12 cellular contexts compared by ENCODE assay signal in genomic region chr17:68460715-68461114, GRCh38. TPM values are rescaled to one million over a fixed set of nuclear protein-coding genes. Genes with fewer than 3 reads are reported as not detected.
DNase-seq lines count a peak whose midpoint lies in the region; ATAC-seq, FAIRE-seq and TF ChIP-seq lines count a peak whose summit lies in the region.
"Had no signal": no experiment of that assay in that cellular context is flagged by ENCODE, and none has a peak within 500 bp of the region (broad histone marks: within the 10 kb centered on the region; RNA-seq: fewer than 3 reads in every experiment).

No MANE protein-coding gene starts in this region.

- H3K4me1 Mint-ChIP-seq in activated T-cell treated with anti-CD3 and anti-CD28 coated beads, Interleukin-2, amount 50 U/mL, for 72 hours (ENCODE audit: low read depth): peaks cover 72% of the 10 kb centered on the region

- peaks cover 0 to 7% of the 10 kb centered on the region in 2 donors for H3K36me3 Mint-ChIP-seq in activated T-cell treated with anti-CD3 and anti-CD28 coated beads, Interleukin-2, amount 50 U/mL, for 72 hours (ENCODE audit: insufficient read depth in 2 of 2)

- RAD21 ChIA-PET in GM12878 (lab: Charles Lee; ENCODE audit: unreplicated experiment): interaction anchor here (0.9 to 14.6 kb wide), 14 partner anchors 22 to 646 kb away, joined by 3 to 157 read pairs (median 8); partner anchors contain the start of genes AMZ2, ARSG, PRKAR1A and SLC16A6

- no TSS peak for BruUV-seq in GM12878 (replicated peaks; lab: Mats Ljungman, UMichigan)

- H3F3A ChIP-seq in MM.1S (ENCODE audit: insufficient read depth, low read length): peaks cover 51% of the 10 kb centered on the region

- TF ChIP-seq POLR2A in GM12878 (IDR thresholded peaks at IDR 0.05; ENCODE audit: low read depth, low read length): no peak
- TF ChIP-seq POLR2A in spleen (IDR thresholded peaks at IDR 0.05): no peak

- POLR2A ChIA-PET in GM12878 (lab: Charles Lee): interaction anchor here (0.7 to 5.6 kb wide), 12 partner anchors 23 to 280 kb away, joined by 3 to 55 read pairs (median 6); partner anchors contain the start of genes AMZ2, ARSG, PRKAR1A and SLC16A6

- H3K9me3 ChIP-seq in MM.1S (replicated peaks; ENCODE audit: insufficient read depth, low read length): no peaks in the 10 kb centered on the region
- H3K9me3 ChIP-seq in GM12878 (replicated peaks; ENCODE audit: control insufficient read depth, insufficient read depth, low read length): no peaks in the 10 kb centered on the region
- H3K9me3 ChIP-seq in spleen: no peaks in the 10 kb centered on the region
- H3K9me3 ChIP-seq: esophagus muscularis mucosa, Peyer's patch, prostate gland had no signal

- in situ Hi-C loops in GM12878 (cut with MboI): loop anchor here (10.0 kb wide), 1 partner anchor 496 kb away; no protein-coding TSS in a partner anchor

- intact Hi-C loops in GM12878 (cut with micrococcal nuclease; ENCODE audit: unreplicated experiment): loop anchor here (1.0 to 10.0 kb wide), 4 partner anchors 169 to 496 kb away; partner anchors contain the start of genes ARSG and SLC16A6
- intact Hi-C loops in spleen (cut with DNase I; ENCODE audit: low total_unique reads): loop anchor here (10.0 kb wide), 2 partner anchors 196 to 286 kb away; no protein-coding TSS in a partner anchor

- H3K9ac ChIP-seq in MM.1S (ENCODE audit: low read length) (peak overlapping the region; percentile 82; the same call in 1 of the 2 replicates), GM12878 (ENCODE audit: control insufficient read depth, insufficient read depth, low read length) (no peak overlapping the region)
- H3K9ac ChIP-seq: GM23248 had no signal

- H3K27ac ChIP-seq in MM.1S (ENCODE audit: low read length) (peak overlapping the region; percentile 94), GM12878 (ENCODE audit: control insufficient read depth, insufficient read depth) (peak overlapping the region; percentile 78), spleen (peak overlapping the region in 7 of 8 donors; percentile 1 to 96 (median 58))
- H3K27ac ChIP-seq: esophagus muscularis mucosa, GM23248, prostate gland had no signal

- TF ChIP-seq EP300 in GM12878 (IDR thresholded peaks at IDR 0.05; ENCODE audit: borderline replicate concordance in 1 of 2, control insufficient read depth in 1 of 2, low read depth in 2 of 2, low read length in 2 of 2): peak; percentile 32 to 66; a peak in 2 of 4 replicates

- H3K4me1 ChIP-seq in MM.1S (ENCODE audit: low read length) (peaks cover 48% of the 10 kb centered on the region), GM12878 (ENCODE audit: control insufficient read depth, insufficient read depth, low read length) (peaks cover 40% of the 10 kb centered on the region), spleen (peaks cover 5 to 67% (median 55%) of the 10 kb centered on the region in 6 donors)
- H3K4me1 ChIP-seq: prostate gland had no signal

- FAIRE-seq in GM12878 (lab: Jason Lieb, UNC): peak; percentile 13

- ATAC-seq in activated T-cell treated with anti-CD3 and anti-CD28 coated beads, Interleukin-2, amount 50 U/mL, for 72 hours (replicated peaks in 1 of 2): peak; percentile 28 to 35
- no peak; the same call in 2 of the 3 replicates for ATAC-seq in GM12878

- no peak for TF ChIP-seq RAD21 in GM12878 (IDR thresholded peaks at IDR 0.05; ENCODE audit: insufficient read depth, low read depth, low read length)

- DNase-seq in activated T-cell treated with anti-CD3 and anti-CD28 coated beads, Interleukin-2, amount 50 U/mL, for 72 hours: peak; percentile 60 to 73
- DNase-seq in activated T-cell treated with anti-CD3 and anti-CD28 coated beads, Interleukin-2, amount 50 U/mL, for 1 hour: no peak
- DNase-seq in MM.1S: peak; percentile 57
- DNase-seq in GM12878 (ENCODE audit: low read depth, low spot score): no peak
- DNase-seq in spleen: no peak
- DNase-seq in NCI-H146 treated with DMSO at 0.1 percent for 48 hours (lab: John Stamatoyannopoulos, UW; ENCODE audit: unreplicated experiment): no peak
- no peak for DNase-seq in hippocampal formation (lab: John Stamatoyannopoulos, UW)
- DNase-seq in DMS53 (lab: John Stamatoyannopoulos, UW): no peak
- DNase-seq: GM23248 had no signal

- no peaks in the 10 kb centered on the region for H3K9me3 Mint-ChIP-seq in activated T-cell treated with anti-CD3 and anti-CD28 coated beads, Interleukin-2, amount 50 U/mL, for 72 hours

- H2AFZ ChIP-seq in MM.1S (ENCODE audit: low read length) (no peak overlapping the region), GM12878 (ENCODE audit: control insufficient read depth, low read depth, low read length) (no peak overlapping the region)

- H3K27ac Mint-ChIP-seq in activated T-cell treated with anti-CD3 and anti-CD28 coated beads, Interleukin-2, amount 50 U/mL, for 72 hours: peak overlapping the region; percentile 99

- TF ChIP-seq CTCF in MM.1S (IDR thresholded peaks at IDR 0.05; ENCODE audit: low read length): no peak
- TF ChIP-seq CTCF in GM12878 (IDR thresholded peaks at IDR 0.05 in 2 of 3, conservative IDR thresholded peaks at IDR 0.05 in 1 of 3; ENCODE audit: control insufficient read depth in 2 of 3, extremely low read depth in 1 of 3, insufficient read depth in 1 of 3, low read depth in 3 of 3, low read length in 3 of 3): no peak
- no peak for TF ChIP-seq CTCF in spleen (IDR thresholded peaks at IDR 0.05 in 8 of 11, conservative IDR thresholded peaks at IDR 0.05 in 3 of 11)

- no peaks in the 10 kb centered on the region for H4K20me1 ChIP-seq in MM.1S (ENCODE audit: insufficient read depth, low read length)
- H4K20me1 ChIP-seq in GM12878 (ENCODE audit: control insufficient read depth, insufficient read depth): no peaks in the 10 kb centered on the region

- H3K36me3 ChIP-seq in MM.1S (replicated peaks; ENCODE audit: insufficient read depth, low read length) (no peaks in the 10 kb centered on the region), GM12878 (ENCODE audit: control insufficient read depth in 2 of 2, insufficient read depth in 2 of 2, low read length in 1 of 2) (no peaks in the 10 kb centered on the region), spleen (no peaks in the 10 kb centered on the region)
- H3K36me3 ChIP-seq: esophagus muscularis mucosa, Peyer's patch, prostate gland had no signal

- peaks cover 14% of the 10 kb centered on the region for H3K79me2 ChIP-seq in MM.1S (ENCODE audit: low read length)
- H3K79me2 ChIP-seq in GM12878 (ENCODE audit: control insufficient read depth, insufficient read depth, low read length): peaks cover 8% of the 10 kb centered on the region; the same call in 1 of the 2 replicates

- SMC1A ChIA-PET in GM12878 (lab: Charles Lee; ENCODE audit: uncharacterized antibody, unreplicated experiment): interaction anchor here (0.6 to 16.2 kb wide), 18 partner anchors 11 to 403 kb away, joined by 3 to 288 read pairs (median 4); partner anchors contain the start of gene SLC16A6

- no peaks in the 10 kb centered on the region for H3K27me3 Mint-ChIP-seq in activated T-cell treated with anti-CD3 and anti-CD28 coated beads, Interleukin-2, amount 50 U/mL, for 72 hours (ENCODE audit: low read depth)

- H3K4me3 Mint-ChIP-seq in activated T-cell treated with anti-CD3 and anti-CD28 coated beads, Interleukin-2, amount 50 U/mL, for 72 hours: peak overlapping the region; percentile 66 to 92

- H3K27me3 ChIP-seq in MM.1S (replicated peaks; ENCODE audit: insufficient read depth, low read length) (no peaks in the 10 kb centered on the region), GM12878 (replicated peaks in 1 of 2; ENCODE audit: control insufficient read depth in 2 of 2, insufficient read depth in 2 of 2, low read length in 1 of 2) (no peaks in the 10 kb centered on the region), spleen (replicated peaks in 1 of 7) (no peaks in the 10 kb centered on the region)
- H3K27me3 ChIP-seq: esophagus muscularis mucosa, Peyer's patch had no signal

- no peaks in the 10 kb centered on the region for H3K9me2 ChIP-seq in MM.1S (replicated peaks; ENCODE audit: insufficient read depth, low read length)

- H3K4me2 ChIP-seq in MM.1S (ENCODE audit: low read depth, low read length) (peak overlapping the region; percentile 71), GM12878 (ENCODE audit: control insufficient read depth, insufficient read depth) (peak overlapping the region; percentile 81)

- CTCF ChIA-PET in GM12878 (lab: Yijun Ruan, JAX): interaction anchor here (0.6 to 10.9 kb wide), 15 partner anchors 10 to 610 kb away, joined by 3 to 222 read pairs (median 4); no protein-coding TSS in a partner anchor

- H3K4me3 ChIP-seq in MM.1S (ENCODE audit: low read length): peak overlapping the region; percentile 6; the same call in 1 of the 2 replicates
- peak overlapping the region; percentile 27; the same call in 1 of the 2 replicates for H3K4me3 ChIP-seq in GM12878
- no peak overlapping the region for H3K4me3 ChIP-seq in spleen
- H3K4me3 ChIP-seq: esophagus muscularis mucosa, GM23248, Peyer's patch, prostate gland had no signal

RNA-seq across cellular contexts. Expression of gene WIPI1, which starts 3.4 kb away (rescaled TPM):
- 10 to 100 TPM; 61.0 to 85.8 TPM for total RNA-seq in activated T-cell treated with anti-CD3 and anti-CD28 coated beads, Interleukin-2, amount 50 U/mL, for 72 hours
- 19.9 and 25.9 TPM in 2 replicates for total RNA-seq in GM12878 (2013; cell fraction: nucleolus; rRNA removed)
- total RNA-seq in GM12878 (2014; rRNA removed) (26.9 and 35.0 TPM in 2 replicates), GM12878 (2014; rRNA removed; fragmentation: Illumina TruSeq; extraction: Trizol) (25.5 and 26.8 TPM in 2 replicates), GM12878 (2021) (23.9 and 24.2 TPM in 2 replicates), spleen (10 to 100 TPM; 23.6 to 38.3 (median 27.8) TPM)
- 16.3 TPM for polyA plus RNA-seq in GM12878 (2011; ENCODE audit: low read depth)
- polyA plus RNA-seq in GM12878 (2011; rRNA removed) (11.1 and 11.7 TPM in 2 replicates), GM12878 (2014; fragmentation: Illumina TruSeq; extraction: Trizol) (28.8 and 34.6 TPM in 2 replicates), GM12878 (2014; fragmentation: Nextera tagmentation; extraction: Ambion mirVana) (1 to 10 TPM; 6.5 to 7.1 TPM), GM12878 (2014; rRNA removed) (26.0 and 37.7 TPM in 2 replicates), GM12878 (2016; fragmentation: Nextera tagmentation; extraction: Ambion mirVana) (10 to 100 TPM; 39.1 to 44.5 TPM), spleen (1 to 10 TPM; 7.2 to 9.5 (median 7.7) TPM)
- 12.0 and 13.2 TPM in 2 replicates for polyA plus RNA-seq in GM12878 (2011; cell fraction: cytosol; rRNA removed)
- polyA plus RNA-seq in GM12878 (2011; cell fraction: nucleus; rRNA removed): 10.7 and 12.1 TPM in 2 replicates
- polyA plus RNA-seq in GM12878 (2012): 21.1 and 24.4 TPM in 2 replicates
- polyA minus RNA-seq in GM12878 (2011; rRNA and poly(A)+ RNA removed): 13.0 and 14.8 TPM in 2 replicates
- polyA minus RNA-seq in GM12878 (2011; cell fraction: cytosol; rRNA and poly(A)+ RNA removed): 3.6 and 5.4 TPM in 2 replicates
- 6.2 and 8.6 TPM in 2 replicates for polyA minus RNA-seq in GM12878 (2011; cell fraction: nucleus; rRNA and poly(A)+ RNA removed)

RNA-seq across cellular contexts. Expression of gene PRKAR1A, which starts 51.5 kb away (rescaled TPM):
- 100 to 1,000 TPM; 245 to 252 TPM for total RNA-seq in activated T-cell treated with anti-CD3 and anti-CD28 coated beads, Interleukin-2, amount 50 U/mL, for 72 hours
- 213 and 214 TPM in 2 replicates for total RNA-seq in GM12878 (2013; cell fraction: nucleolus; rRNA removed)
- total RNA-seq in GM12878 (2014; rRNA removed) (91.0 and 130 TPM in 2 replicates), GM12878 (2014; rRNA removed; fragmentation: Illumina TruSeq; extraction: Trizol) (129 and 130 TPM in 2 replicates), GM12878 (2021) (164 and 167 TPM in 2 replicates), spleen (100 to 1,000 TPM; 293 to 392 (median 319) TPM)
- polyA plus RNA-seq in GM12878 (2011; ENCODE audit: low read depth): 57.5 TPM
- polyA plus RNA-seq in GM12878 (2011; rRNA removed) (196 and 292 TPM in 2 replicates), GM12878 (2014; fragmentation: Illumina TruSeq; extraction: Trizol) (120 and 143 TPM in 2 replicates), GM12878 (2014; fragmentation: Nextera tagmentation; extraction: Ambion mirVana) (10 to 100 TPM; 29.1 to 35.6 TPM), GM12878 (2014; rRNA removed) (111 and 112 TPM in 2 replicates), GM12878 (2016; fragmentation: Nextera tagmentation; extraction: Ambion mirVana) (100 to 1,000 TPM; 191 to 200 TPM), spleen (10 to 100 TPM; 36.2 to 72.3 (median 52.9) TPM)
- polyA plus RNA-seq in GM12878 (2011; cell fraction: cytosol; rRNA removed): 114 and 138 TPM in 2 replicates
- 115 and 132 TPM in 2 replicates for polyA plus RNA-seq in GM12878 (2011; cell fraction: nucleus; rRNA removed)
- 89.6 and 124 TPM in 2 replicates for polyA plus RNA-seq in GM12878 (2012)
- 160 and 210 TPM in 2 replicates for polyA minus RNA-seq in GM12878 (2011; rRNA and poly(A)+ RNA removed)
- polyA minus RNA-seq in GM12878 (2011; cell fraction: cytosol; rRNA and poly(A)+ RNA removed): 143 and 148 TPM in 2 replicates
- polyA minus RNA-seq in GM12878 (2011; cell fraction: nucleus; rRNA and poly(A)+ RNA removed): 135 and 198 TPM in 2 replicates

Comparison
In these comparisons a context has a peak if more than half of its experiments do, and no peak if none do; other contexts are left out.
1. DNase-seq: peak in activated T-cell treated with anti-CD3 and anti-CD28 coated beads, Interleukin-2, amount 50 U/mL, for 72 hours (2 of 2) and MM.1S (single experiment); none in activated T-cell treated with anti-CD3 and anti-CD28 coated beads, Interleukin-2, amount 50 U/mL, for 1 hour (single experiment), GM12878 (single experiment), spleen (single experiment), NCI-H146 treated with DMSO at 0.1 percent for 48 hours (single experiment), hippocampal formation (0 of 2) and DMS53 (single experiment).
2. H3K4me3 ChIP-seq: peak in MM.1S (single experiment) and GM12878 (single experiment); none in spleen (0 of 8).
3. Peak in every context shown above with its lines, with median percentiles within 50 percentile points of each other: H3K27ac ChIP-seq.